In the genomic region with DNA sequence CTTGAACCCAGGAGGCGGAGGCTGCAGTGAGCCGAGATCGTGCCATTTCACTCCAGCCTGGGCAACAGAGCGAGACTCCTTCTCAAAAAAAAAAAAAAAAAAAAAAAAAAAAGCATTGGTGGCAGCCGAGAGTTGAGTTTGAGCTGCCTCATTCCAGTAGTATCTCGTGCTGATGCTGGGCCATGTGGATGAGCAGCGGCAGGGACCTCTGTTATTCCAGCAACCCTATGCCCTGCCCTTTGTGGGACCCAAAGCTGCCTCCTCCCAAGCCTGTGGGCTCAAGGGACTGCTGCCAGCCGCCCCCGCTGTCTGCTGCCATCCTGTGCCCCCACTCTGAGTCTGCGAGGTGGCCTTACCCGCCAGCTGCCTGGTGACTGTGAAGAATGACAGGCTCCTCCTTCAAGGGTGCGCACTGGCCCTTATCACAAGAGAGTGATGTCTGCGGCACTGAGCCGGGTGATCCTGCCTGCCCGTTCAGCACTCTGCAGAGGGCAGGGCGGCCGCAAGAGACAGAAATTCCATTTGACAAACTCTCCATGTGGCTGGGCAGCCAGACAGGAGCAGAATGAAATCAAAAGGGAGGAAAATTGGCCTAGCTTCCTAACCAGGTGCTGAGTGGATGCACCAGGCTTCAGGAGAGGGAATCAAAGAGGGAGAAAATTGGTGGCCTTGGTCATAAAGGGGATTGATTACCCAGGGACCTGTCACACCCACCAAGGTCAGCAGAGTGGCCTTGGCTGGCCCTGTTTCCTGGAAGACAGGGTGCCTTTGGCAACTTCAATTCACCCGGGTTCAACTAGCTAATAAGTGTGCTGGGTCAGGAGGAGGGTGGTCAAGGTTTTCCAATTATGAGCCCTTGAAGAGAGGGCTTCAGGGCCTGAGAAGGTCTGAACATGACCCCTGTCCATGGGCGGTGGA, we compare ENCODE assay signal across 1 cellular context.
TF ChIP-seq lines count a peak whose summit lies in the region.

No MANE protein-coding gene starts in this region.

TF ChIP-seq in HepG2, 621 proteins besides CTCF, POLR2A, EP300 and RAD21 (continued from another document):
- TF ChIP-seq ELF3 (CRISPR knock-in tag; IDR thresholded peaks at IDR 0.05) (peak; percentile 33; the same call in 1 of the 2 replicates), RXRB (CRISPR knock-in tag; IDR thresholded peaks at IDR 0.05; ENCODE audit: borderline replicate concordance) (peak; percentile 61), SALL2 (CRISPR knock-in tag; IDR thresholded peaks at IDR 0.05) (0 out of 2 replicates have a peak, but pooled peaks have one; percentile 32), ZNF350 (CRISPR knock-in tag; IDR thresholded peaks at IDR 0.05; ENCODE audit: borderline replicate concordance, low read depth) (no peak), BCL6 (CRISPR knock-in tag; IDR thresholded peaks at IDR 0.05) (peak; percentile 92), SAP130 (CRISPR knock-in tag; IDR thresholded peaks at IDR 0.05; ENCODE audit: low read depth) (0 out of 2 replicates have a peak, but pooled peaks have one; percentile 15), ARID5B (CRISPR knock-in tag; IDR thresholded peaks at IDR 0.05) (peak; percentile 75), RARA (CRISPR knock-in tag; IDR thresholded peaks at IDR 0.05) (peak; percentile 84), SALL1 (CRISPR knock-in tag; IDR thresholded peaks at IDR 0.05) (peak; percentile 66), FOXA3 (CRISPR knock-in tag; IDR thresholded peaks at IDR 0.05) (peak; percentile 16; the same call in 1 of the 2 replicates), NR2F2 (IDR thresholded peaks at IDR 0.05; ENCODE audit: borderline replicate concordance, low read depth) (0 out of 2 replicates have a peak, but pooled peaks have one; percentile 17), NCOA2 (CRISPR knock-in tag; IDR thresholded peaks at IDR 0.05) (peak; percentile 82), ZSCAN29 (CRISPR knock-in tag; conservative IDR thresholded peaks at IDR 0.05) (no peak), ZSCAN21 (CRISPR knock-in tag; IDR thresholded peaks at IDR 0.05; ENCODE audit: borderline replicate concordance) (0 out of 2 replicates have a peak, but pooled peaks have one; percentile 24), ZFY (CRISPR knock-in tag; IDR thresholded peaks at IDR 0.05) (peak; percentile 8; the same call in 1 of the 2 replicates), MYC (CRISPR knock-in tag; IDR thresholded peaks at IDR 0.05; ENCODE audit: borderline replicate concordance) (peak; percentile 28; the same call in 1 of the 2 replicates), ZNF234 (CRISPR knock-in tag; conservative IDR thresholded peaks at IDR 0.05) (no peak), ZFP41 (CRISPR knock-in tag; IDR thresholded peaks at IDR 0.05; ENCODE audit: borderline replicate concordance) (no peak), HNF4A (CRISPR knock-in tag; IDR thresholded peaks at IDR 0.05) (peak; percentile 44)
- TF ChIP-seq, protein P1, sequence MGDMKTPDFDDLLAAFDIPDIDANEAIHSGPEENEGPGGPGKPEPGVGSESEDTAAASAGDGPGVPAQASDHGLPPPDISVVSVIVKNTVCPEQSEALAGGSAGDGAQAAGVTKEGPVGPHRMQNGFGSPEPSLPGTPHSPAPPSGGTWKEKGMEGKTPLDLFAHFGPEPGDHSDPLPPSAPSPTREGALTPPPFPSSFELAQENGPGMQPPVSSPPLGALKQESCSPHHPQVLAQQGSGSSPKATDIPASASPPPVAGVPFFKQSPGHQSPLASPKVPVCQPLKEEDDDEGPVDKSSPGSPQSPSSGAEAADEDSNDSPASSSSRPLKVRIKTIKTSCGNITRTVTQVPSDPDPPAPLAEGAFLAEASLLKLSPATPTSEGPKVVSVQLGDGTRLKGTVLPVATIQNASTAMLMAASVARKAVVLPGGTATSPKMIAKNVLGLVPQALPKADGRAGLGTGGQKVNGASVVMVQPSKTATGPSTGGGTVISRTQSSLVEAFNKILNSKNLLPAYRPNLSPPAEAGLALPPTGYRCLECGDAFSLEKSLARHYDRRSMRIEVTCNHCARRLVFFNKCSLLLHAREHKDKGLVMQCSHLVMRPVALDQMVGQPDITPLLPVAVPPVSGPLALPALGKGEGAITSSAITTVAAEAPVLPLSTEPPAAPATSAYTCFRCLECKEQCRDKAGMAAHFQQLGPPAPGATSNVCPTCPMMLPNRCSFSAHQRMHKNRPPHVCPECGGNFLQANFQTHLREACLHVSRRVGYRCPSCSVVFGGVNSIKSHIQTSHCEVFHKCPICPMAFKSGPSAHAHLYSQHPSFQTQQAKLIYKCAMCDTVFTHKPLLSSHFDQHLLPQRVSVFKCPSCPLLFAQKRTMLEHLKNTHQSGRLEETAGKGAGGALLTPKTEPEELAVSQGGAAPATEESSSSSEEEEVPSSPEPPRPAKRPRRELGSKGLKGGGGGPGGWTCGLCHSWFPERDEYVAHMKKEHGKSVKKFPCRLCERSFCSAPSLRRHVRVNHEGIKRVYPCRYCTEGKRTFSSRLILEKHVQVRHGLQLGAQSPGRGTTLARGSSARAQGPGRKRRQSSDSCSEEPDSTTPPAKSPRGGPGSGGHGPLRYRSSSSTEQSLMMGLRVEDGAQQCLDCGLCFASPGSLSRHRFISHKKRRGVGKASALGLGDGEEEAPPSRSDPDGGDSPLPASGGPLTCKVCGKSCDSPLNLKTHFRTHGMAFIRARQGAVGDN (CRISPR knock-in tag; IDR thresholded peaks at IDR 0.05) = peak; percentile 23; the same call in 1 of the 2 replicates
- TF ChIP-seq, protein P2, sequence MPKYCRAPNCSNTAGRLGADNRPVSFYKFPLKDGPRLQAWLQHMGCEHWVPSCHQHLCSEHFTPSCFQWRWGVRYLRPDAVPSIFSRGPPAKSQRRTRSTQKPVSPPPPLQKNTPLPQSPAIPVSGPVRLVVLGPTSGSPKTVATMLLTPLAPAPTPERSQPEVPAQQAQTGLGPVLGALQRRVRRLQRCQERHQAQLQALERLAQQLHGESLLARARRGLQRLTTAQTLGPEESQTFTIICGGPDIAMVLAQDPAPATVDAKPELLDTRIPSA (CRISPR knock-in tag; IDR thresholded peaks at IDR 0.05; ENCODE audit: borderline replicate concordance) = no peak
- TF ChIP-seq, protein P3, sequence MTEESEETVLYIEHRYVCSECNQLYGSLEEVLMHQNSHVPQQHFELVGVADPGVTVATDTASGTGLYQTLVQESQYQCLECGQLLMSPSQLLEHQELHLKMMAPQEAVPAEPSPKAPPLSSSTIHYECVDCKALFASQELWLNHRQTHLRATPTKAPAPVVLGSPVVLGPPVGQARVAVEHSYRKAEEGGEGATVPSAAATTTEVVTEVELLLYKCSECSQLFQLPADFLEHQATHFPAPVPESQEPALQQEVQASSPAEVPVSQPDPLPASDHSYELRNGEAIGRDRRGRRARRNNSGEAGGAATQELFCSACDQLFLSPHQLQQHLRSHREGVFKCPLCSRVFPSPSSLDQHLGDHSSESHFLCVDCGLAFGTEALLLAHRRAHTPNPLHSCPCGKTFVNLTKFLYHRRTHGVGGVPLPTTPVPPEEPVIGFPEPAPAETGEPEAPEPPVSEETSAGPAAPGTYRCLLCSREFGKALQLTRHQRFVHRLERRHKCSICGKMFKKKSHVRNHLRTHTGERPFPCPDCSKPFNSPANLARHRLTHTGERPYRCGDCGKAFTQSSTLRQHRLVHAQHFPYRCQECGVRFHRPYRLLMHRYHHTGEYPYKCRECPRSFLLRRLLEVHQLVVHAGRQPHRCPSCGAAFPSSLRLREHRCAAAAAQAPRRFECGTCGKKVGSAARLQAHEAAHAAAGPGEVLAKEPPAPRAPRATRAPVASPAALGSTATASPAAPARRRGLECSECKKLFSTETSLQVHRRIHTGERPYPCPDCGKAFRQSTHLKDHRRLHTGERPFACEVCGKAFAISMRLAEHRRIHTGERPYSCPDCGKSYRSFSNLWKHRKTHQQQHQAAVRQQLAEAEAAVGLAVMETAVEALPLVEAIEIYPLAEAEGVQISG (CRISPR knock-in tag; IDR thresholded peaks at IDR 0.05) = peak; percentile 30; the same call in 1 of the 2 replicates
- TF ChIP-seq, protein P4, sequence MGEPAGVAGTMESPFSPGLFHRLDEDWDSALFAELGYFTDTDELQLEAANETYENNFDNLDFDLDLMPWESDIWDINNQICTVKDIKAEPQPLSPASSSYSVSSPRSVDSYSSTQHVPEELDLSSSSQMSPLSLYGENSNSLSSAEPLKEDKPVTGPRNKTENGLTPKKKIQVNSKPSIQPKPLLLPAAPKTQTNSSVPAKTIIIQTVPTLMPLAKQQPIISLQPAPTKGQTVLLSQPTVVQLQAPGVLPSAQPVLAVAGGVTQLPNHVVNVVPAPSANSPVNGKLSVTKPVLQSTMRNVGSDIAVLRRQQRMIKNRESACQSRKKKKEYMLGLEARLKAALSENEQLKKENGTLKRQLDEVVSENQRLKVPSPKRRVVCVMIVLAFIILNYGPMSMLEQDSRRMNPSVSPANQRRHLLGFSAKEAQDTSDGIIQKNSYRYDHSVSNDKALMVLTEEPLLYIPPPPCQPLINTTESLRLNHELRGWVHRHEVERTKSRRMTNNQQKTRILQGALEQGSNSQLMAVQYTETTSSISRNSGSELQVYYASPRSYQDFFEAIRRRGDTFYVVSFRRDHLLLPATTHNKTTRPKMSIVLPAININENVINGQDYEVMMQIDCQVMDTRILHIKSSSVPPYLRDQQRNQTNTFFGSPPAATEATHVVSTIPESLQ (CRISPR knock-in tag; conservative IDR thresholded peaks at IDR 0.05) = no peak
